Comparison of ENCODE assay signal across 8 cellular contexts in the genomic region with DNA sequence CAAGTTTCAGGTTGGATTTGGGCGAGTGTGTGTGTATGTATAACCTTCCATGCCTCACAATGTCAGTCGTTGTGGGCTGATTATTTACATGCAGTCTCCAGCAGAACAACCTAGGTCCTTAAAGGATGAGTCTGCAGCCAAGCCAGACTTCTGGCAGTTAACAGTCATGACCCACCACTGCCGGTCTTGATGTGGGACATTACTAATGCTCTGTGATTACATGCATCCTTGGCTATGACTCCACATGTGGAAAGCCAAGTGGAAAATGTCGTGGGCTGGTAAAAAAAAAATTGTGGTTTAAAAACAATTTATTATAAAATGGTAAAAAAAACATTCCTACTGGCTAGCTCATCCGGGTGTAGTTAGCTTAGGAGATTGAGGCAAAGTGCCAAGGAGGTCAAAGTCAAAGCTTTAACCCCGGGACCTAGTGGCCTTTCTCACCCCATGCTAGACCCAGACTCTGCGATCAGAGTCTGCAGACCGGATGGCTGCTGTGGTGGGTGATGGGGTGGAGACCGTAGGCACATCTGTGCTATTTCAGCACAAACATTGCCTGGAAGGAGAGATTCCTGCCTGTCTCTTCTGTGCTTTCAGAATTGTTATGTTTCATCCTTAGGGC. TPM values are rescaled to one million over a fixed set of nuclear protein-coding genes. Genes with fewer than 3 reads are reported as not detected.
DNase-seq lines count a peak whose midpoint lies in the region; ATAC-seq, FAIRE-seq and TF ChIP-seq lines count a peak whose summit lies in the region.

No MANE protein-coding gene starts in this region.

- ATAC-seq in left lobe of liver (peak; percentile 92), HG02642 (IDR thresholded peaks at IDR 0.05; ENCODE audit: poor library complexity, unreplicated experiment) (no peak)

- no TSS peak for BruUV-seq in MCF 10A (replicated peaks; lab: Mats Ljungman, UMichigan)

- DNase-seq in activated naive CD8-positive, alpha-beta T cell treated with anti-CD3 and anti-CD28 coated beads for 36 hours: no peak
- peak; percentile 86 for DNase-seq in MCF 10A (ENCODE audit: unreplicated experiment)
- peak; percentile 78 for DNase-seq in left lobe of liver (ENCODE audit: low spot score)
- peak; percentile 65 for DNase-seq in urothelium cell line (ENCODE audit: low spot score)
- DNase-seq in GM13976 (ENCODE audit: low spot score): no peak
- DNase-seq in caudate nucleus (lab: John Stamatoyannopoulos, UW): no peak

- no peak overlapping the region for H3K4me3 Mint-ChIP-seq in activated naive CD8-positive, alpha-beta T cell
- H3K4me3 Mint-ChIP-seq in activated naive CD8-positive, alpha-beta T cell treated with anti-CD3 and anti-CD28 coated beads for 36 hours: no peak overlapping the region
- H3K4me3 Mint-ChIP-seq in MCF 10A (ENCODE audit: unreplicated experiment): no peak overlapping the region

- H3K27me3 Mint-ChIP-seq in activated naive CD8-positive, alpha-beta T cell: peaks cover 2% of the 10 kb centered on the region
- no peaks in the 10 kb centered on the region for H3K27me3 Mint-ChIP-seq in activated naive CD8-positive, alpha-beta T cell treated with anti-CD3 and anti-CD28 coated beads for 36 hours
- H3K27me3 Mint-ChIP-seq in MCF 10A (ENCODE audit: insufficient read depth, unreplicated experiment): no peaks in the 10 kb centered on the region

- intact Hi-C loops in MCF 10A (cut with micrococcal nuclease): loop anchor here (5.0 kb wide), 2 partner anchors 53 to 68 kb away; a partner anchor contains a TSS

- FAIRE-seq in urothelium cell line (lab: Jason Lieb, UNC): no peak

- no peaks in the 10 kb centered on the region for H3K36me3 Mint-ChIP-seq in activated naive CD8-positive, alpha-beta T cell
- peaks cover 18% of the 10 kb centered on the region for H3K36me3 Mint-ChIP-seq in activated naive CD8-positive, alpha-beta T cell treated with anti-CD3 and anti-CD28 coated beads for 36 hours
- H3K36me3 Mint-ChIP-seq in MCF 10A (ENCODE audit: insufficient read depth, unreplicated experiment): no peaks in the 10 kb centered on the region

- CTCF ChIA-PET in MCF 10A (lab: Yijun Ruan, JAX): interaction anchor here (0.6 to 7.2 kb wide), 12 partner anchors 11 to 426 kb away, joined by 3 to 238 read pairs (median 4); no protein-coding TSS in a partner anchor

- peak overlapping the region; percentile 35 for H3K27ac Mint-ChIP-seq in activated naive CD8-positive, alpha-beta T cell
- H3K27ac Mint-ChIP-seq in activated naive CD8-positive, alpha-beta T cell treated with anti-CD3 and anti-CD28 coated beads for 36 hours: no peak overlapping the region
- H3K27ac Mint-ChIP-seq in MCF 10A (ENCODE audit: low read depth, unreplicated experiment): no peak overlapping the region

- H3K4me1 Mint-ChIP-seq in activated naive CD8-positive, alpha-beta T cell (ENCODE audit: low read depth): peaks cover 38% of the 10 kb centered on the region
- peaks cover 30% of the 10 kb centered on the region for H3K4me1 Mint-ChIP-seq in activated naive CD8-positive, alpha-beta T cell treated with anti-CD3 and anti-CD28 coated beads for 36 hours
- peaks cover 11% of the 10 kb centered on the region for H3K4me1 Mint-ChIP-seq in MCF 10A (ENCODE audit: insufficient read depth, unreplicated experiment)

- H3K9me3 Mint-ChIP-seq in activated naive CD8-positive, alpha-beta T cell (ENCODE audit: low read depth): no peaks in the 10 kb centered on the region
- H3K9me3 Mint-ChIP-seq in activated naive CD8-positive, alpha-beta T cell treated with anti-CD3 and anti-CD28 coated beads for 36 hours: no peaks in the 10 kb centered on the region
- no peaks in the 10 kb centered on the region for H3K9me3 Mint-ChIP-seq in MCF 10A (ENCODE audit: unreplicated experiment)

- TF ChIP-seq CTCF in MCF 10A (IDR thresholded peaks at IDR 0.05; ENCODE audit: unreplicated experiment) (no peak), GM13976 (IDR thresholded peaks at IDR 0.05; ENCODE audit: borderline replicate concordance, control extremely low read depth, extremely low read depth, insufficient read depth, missing control alignments) (no peak)

- no peak overlapping the region for H3K27ac ChIP-seq in caudate nucleus (ENCODE audit: low read depth, low read length)

- POLR2A ChIA-PET in MCF 10A (lab: Yijun Ruan, JAX): interaction anchor here (0.5 to 3.4 kb wide), 3 partner anchors 64 to 155 kb away, joined by 4 to 13 read pairs (median 10); a partner anchor contains a TSS

- in situ Hi-C loops in GM13976 (cut with MboI; ENCODE audit: low sequenced_read_pairs, unreplicated experiment): loop anchor here (10.0 kb wide), 1 partner anchor 69 kb away; no protein-coding TSS in a partner anchor

RNA-seq across cellular contexts. Expression of a gene that starts 6.8 kb away (rescaled TPM):
- not detected for total RNA-seq in activated naive CD8-positive, alpha-beta T cell treated with anti-CD3 and anti-CD28 coated beads for 36 hours
- total RNA-seq in MCF 10A (2022): not detected in 2 replicates
- 1.3 TPM for total RNA-seq in left lobe of liver

RNA-seq across cellular contexts. Expression of a gene that starts 53.0 kb away (rescaled TPM):
- total RNA-seq in activated naive CD8-positive, alpha-beta T cell treated with anti-CD3 and anti-CD28 coated beads for 36 hours: 1 to 10 TPM; 7.6 to 8.2 TPM
- total RNA-seq in MCF 10A (2022) (3.4 and 4.4 TPM in 2 replicates), left lobe of liver (0.68 TPM)

Comparison
In these comparisons a context has a peak if more than half of its experiments do, and no peak if none do; other contexts are left out.
1. DNase-seq: peak in MCF 10A (single experiment), left lobe of liver (single experiment) and urothelium cell line (single experiment); none in activated naive CD8-positive, alpha-beta T cell treated with anti-CD3 and anti-CD28 coated beads for 36 hours (single experiment), GM13976 (single experiment) and caudate nucleus (0 of 61).